Comparison of ENCODE assay signal across 27 cellular contexts in the genomic region with DNA sequence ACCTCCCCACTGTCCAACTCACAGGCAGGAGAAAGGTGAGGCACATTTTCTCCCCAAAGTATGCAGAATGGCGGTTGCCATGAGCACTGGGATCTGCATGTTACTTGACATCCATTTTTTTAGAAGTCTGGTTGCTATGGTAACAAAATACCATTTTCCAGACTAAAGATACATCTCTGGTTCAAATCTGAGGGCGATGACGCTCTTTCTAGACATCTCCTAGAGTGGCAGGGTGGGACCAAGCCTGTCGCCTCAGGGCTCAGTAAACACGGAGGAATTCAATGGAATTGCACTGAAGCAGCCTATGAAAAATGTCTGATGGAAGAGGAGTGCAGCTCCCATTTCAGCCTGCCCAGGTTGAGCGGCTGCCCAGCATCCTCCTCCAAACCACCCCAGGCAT. TPM values are rescaled to one million over a fixed set of nuclear protein-coding genes. Genes with fewer than 3 reads are reported as not detected.
DNase-seq lines count a peak whose midpoint lies in the region; ATAC-seq and FAIRE-seq lines count a peak whose summit lies in the region.
"Had no signal": no experiment of that assay in that cellular context is flagged by ENCODE, and none has a peak within 500 bp of the region (broad histone marks: within the 10 kb centered on the region; RNA-seq: fewer than 3 reads in every experiment).

No MANE protein-coding gene starts in this region.

- ATAC-seq in GM21717 (IDR thresholded peaks at IDR 0.05; ENCODE audit: unreplicated experiment), result no peak
- ATAC-seq: GM23338, Panc1, SK-N-SH treated with all-trans-retinoic acid at 6 μM for 48 hours had no signal

- no peak overlapping the region for H3K4me3 ChIP-seq in adipocyte (ENCODE audit: low read length)
- H3K4me3 ChIP-seq: adrenal gland; BLaER1 treated with 17β-estradiol and CSF1 and Interleukin-3, amounts not matched to agents 10 nM and 100 nM; GM23338; hepatocyte had no signal

- H3K36me3 ChIP-seq in adipocyte (ENCODE audit: control insufficient read depth, insufficient read depth, low read length, severe bottlenecking), result no peaks in the 10 kb centered on the region
- H3K36me3 ChIP-seq: adrenal gland; BLaER1 treated with 17β-estradiol and CSF1 and Interleukin-3, amounts not matched to agents 10 nM and 100 nM had no signal

- H3K4me1 ChIP-seq in adipocyte (ENCODE audit: control insufficient read depth, insufficient read depth, low read length), result no peaks in the 10 kb centered on the region
- H3K4me1 ChIP-seq: BLaER1 treated with 17β-estradiol and CSF1 and Interleukin-3, amounts not matched to agents 10 nM and 100 nM had no signal

- peaks cover 8% of the 10 kb centered on the region for H3K9me3 ChIP-seq in adipocyte (ENCODE audit: control insufficient read depth, low read length)
- H3K9me3 ChIP-seq: adrenal gland; BLaER1 treated with 17β-estradiol and CSF1 and Interleukin-3, amounts not matched to agents 10 nM and 100 nM had no signal

- FAIRE-seq in HTR-8/SVneo (lab: Jason Lieb, UNC), result no peak
- FAIRE-seq: islet of Langerhans, urothelium cell line had no signal

- DNase-seq in NCI-H1092 treated with DMSO at 0.1 percent for 48 hours (lab: John Stamatoyannopoulos, UW) (peak; percentile 14), NCI-H1092 (lab: John Stamatoyannopoulos, UW) (no peak), HTR-8/SVneo (ENCODE audit: insufficient read length, low spot score) (peak; percentile 21), adipocyte (ENCODE audit: low read depth) (peak; percentile 51), mesenteric fat pad (ENCODE audit: low spot score) (peak; percentile 18), HPDE6-E6E7 (ENCODE audit: extremely low spot score) (no peak), ureter (ENCODE audit: low spot score) (no peak)
- DNase-seq: activated B cell treated with CpG ODN at 0.5 μM for 24 hours; activated CD4-positive, alpha-beta memory T cell treated with anti-CD3 and anti-CD28 coated beads for 36 hours; activated gamma-delta T cell; activated T-cell treated with anti-CD3 and anti-CD28 coated beads for 4 hours; adrenal gland; GDM1; naive B cell; NCI-H2107; stimulated activated CD4-positive, alpha-beta T cell treated with anti-CD3 and anti-CD28 coated beads, Interleukin-4, amount 100 ng/mL, for 4 hours had no signal

- peaks cover 79% of the 10 kb centered on the region for H3K27me3 ChIP-seq in adipocyte (replicated peaks; ENCODE audit: control insufficient read depth, insufficient read depth, low read length)
- H3K27me3 ChIP-seq: adrenal gland; BLaER1 treated with 17β-estradiol and CSF1 and Interleukin-3, amounts not matched to agents 10 nM and 100 nM had no signal

- no peak overlapping the region for H3K9ac ChIP-seq in adipocyte (ENCODE audit: low read length)
- H3K9ac ChIP-seq: BLaER1 treated with 17β-estradiol and CSF1 and Interleukin-3, amounts not matched to agents 10 nM and 100 nM; KMS-11 had no signal

RNA-seq across cellular contexts. Expression of a gene that starts 21.5 kb away (rescaled TPM):
- total RNA-seq in mesenteric fat pad, result 0.87 TPM
- 0.52 TPM for total RNA-seq in ureter
- total RNA-seq: activated B cell treated with CpG ODN at 0.5 μM for 24 hours; activated CD4-positive, alpha-beta memory T cell treated with anti-CD3 and anti-CD28 coated beads for 36 hours; dermis microvascular lymphatic vessel endothelial cell; lung microvascular endothelial cell had no signal

RNA-seq across cellular contexts. Expression of a gene that starts 22.9 kb away (rescaled TPM):
- total RNA-seq in mesenteric fat pad (26.8 TPM), ureter (29.9 TPM)

RNA-seq across cellular contexts. Expression of a gene that starts 44.9 kb away (rescaled TPM):
- total RNA-seq in mesenteric fat pad (13.6 TPM), ureter (39.5 TPM)

RNA-seq across cellular contexts. Expression of a gene that starts 58.0 kb away (rescaled TPM):
- total RNA-seq in mesenteric fat pad (6.4 TPM), ureter (3.5 TPM)
- total RNA-seq: activated B cell treated with CpG ODN at 0.5 μM for 24 hours; activated CD4-positive, alpha-beta memory T cell treated with anti-CD3 and anti-CD28 coated beads for 36 hours had no signal

Comparison
In these comparisons a context has a peak if more than half of its experiments do, and no peak if none do; other contexts are left out.
1. DNase-seq: peak in NCI-H1092 treated with DMSO at 0.1 percent for 48 hours (single experiment), HTR-8/SVneo (single experiment), adipocyte (single experiment) and mesenteric fat pad (single experiment); none in NCI-H1092 (single experiment), HPDE6-E6E7 (single experiment) and ureter (single experiment).